23 cellular contexts compared by ENCODE assay signal in genomic region chr1:201459052-201459451, GRCh38. TPM values are rescaled to one million over a fixed set of nuclear protein-coding genes. Genes with fewer than 3 reads are reported as not detected.
"Had no signal": no experiment of that assay in that cellular context is flagged by ENCODE, and none has a peak within 500 bp of the region (broad histone marks: within the 10 kb centered on the region; RNA-seq: fewer than 3 reads in every experiment).

No MANE protein-coding gene starts in this region.

- H3K27ac ChIP-seq: colonic mucosa, left ventricle myocardium inferior, prostate gland, suprapubic skin, WERI-Rb-1 had no signal

- H3K36me3 ChIP-seq: colonic mucosa, prostate gland, suprapubic skin had no signal

- H3K27me3 ChIP-seq: colonic mucosa, suprapubic skin had no signal

- H3K4me3 ChIP-seq: colonic mucosa, left ventricle myocardium inferior, prostate gland, suprapubic skin had no signal

- ATAC-seq: right cardiac atrium; stimulated activated naive CD8-positive, alpha-beta T cell treated with anti-CD3 and anti-CD28 coated beads, Interleukin-15, amount 100 ng/mL, for 72 hours had no signal

- FAIRE-seq: frontal cortex, small intestine had no signal

- H3K9me3 ChIP-seq: colonic mucosa, left ventricle myocardium inferior, prostate gland, suprapubic skin had no signal

- H3K4me1 ChIP-seq: colonic mucosa had no signal

- DNase-seq: activated CD4-positive, alpha-beta T cell treated with anti-CD3 and anti-CD28 coated beads for 1 hour; activated CD4-positive, alpha-beta T cell treated with anti-CD3 and anti-CD28 coated beads, Interleukin-2, amount 50 U/mL, for 4 hours; activated naive CD8-positive, alpha-beta T cell treated with anti-CD3 and anti-CD28 coated beads, Interleukin-2, amount 10 ng/mL, durations not matched to agents 7 days and 5 days; activated T-cell treated with anti-CD3 and anti-CD28 coated beads for 4 hours; anterior cingulate cortex; colonic mucosa; erythroblast; head of caudate nucleus; kidney glomerular epithelial cell; left ventricle myocardium inferior; mammary epithelial cell; right cardiac atrium; small intestine; stimulated activated CD4-positive, alpha-beta T cell treated with anti-CD3 and anti-CD28 coated beads, Interleukin-4, amount 100 ng/mL, for 1 hour; stimulated activated naive CD8-positive, alpha-beta T cell treated with anti-CD3 and anti-CD28 coated beads, Interleukin-15, amount 100 ng/mL, for 72 hours; SW 1271; WERI-Rb-1 had no signal

RNA-seq across cellular contexts. Expression of gene TNNI1, which starts 37.5 kb away (rescaled TPM):
- total RNA-seq: activated naive CD8-positive, alpha-beta T cell treated with anti-CD3 and anti-CD28 coated beads, Interleukin-2, amount 10 ng/mL, durations not matched to agents 7 days and 5 days; colonic mucosa; mammary epithelial cell; mononuclear cell; T-helper 2 cell treated with Interferon-gamma antibody and Interleukin-4, amounts not matched to agents 100 ng/mL and 5 ng/mL, for 36 hours had no signal

RNA-seq across cellular contexts. Expression of gene LAD1, which starts 59.9 kb away (rescaled TPM):
- total RNA-seq: activated naive CD8-positive, alpha-beta T cell treated with anti-CD3 and anti-CD28 coated beads, Interleukin-2, amount 10 ng/mL, durations not matched to agents 7 days and 5 days; frontal cortex; mononuclear cell; neural crest cell; T-helper 2 cell treated with Interferon-gamma antibody and Interleukin-4, amounts not matched to agents 100 ng/mL and 5 ng/mL, for 36 hours had no signal
